Comparison of ENCODE assay signal across 8 cellular contexts in genomic region chr3:15332405-15333098, GRCh38. TPM values are rescaled to one million over a fixed set of nuclear protein-coding genes. Genes with fewer than 3 reads are reported as not detected.
DNase-seq lines count a peak whose midpoint lies in the region; ATAC-seq and TF ChIP-seq lines count a peak whose summit lies in the region.

Gene SH3BP5 (minus strand): TSS chr3:15332586. CDS start chr3:15332408, 178 bp downstream.

- TF ChIP-seq CTCF in fibroblast of villous mesenchyme (IDR thresholded peaks at IDR 0.05; ENCODE audit: insufficient read depth, low read depth, low read length), result peak; percentile 61
- peak; percentile 38 for TF ChIP-seq CTCF in nephron progenitor cell (IDR thresholded peaks at IDR 0.05)

- peak within 1 kb of the TSS; percentile 85 for H3K4me3 ChIP-seq in CD4-positive, CD25-positive, alpha-beta regulatory T cell (ENCODE audit: low read depth, low read length)
- H3K4me3 ChIP-seq in fibroblast of villous mesenchyme (ENCODE audit: low read depth, low read length) (peak within 1 kb of the TSS; percentile 83), subcutaneous abdominal adipose tissue (ENCODE audit: low read depth in 1 of 5, low read length in 5 of 5) (peak within 1 kb of the TSS; percentile 82 to 99 (median 97))

- H3K9me3 Mint-ChIP-seq in CD4-positive, CD25-positive, alpha-beta regulatory T cell, result no peaks in the 10 kb centered on the region
- no peaks in the 10 kb centered on the region for H3K9me3 Mint-ChIP-seq in nephron progenitor cell

- peak within 1 kb of the TSS; percentile 81 to 96 (median 88) for H3K9ac ChIP-seq in subcutaneous abdominal adipose tissue (ENCODE audit: low read length in 5 of 5)

- H3K27ac Mint-ChIP-seq in CD4-positive, CD25-positive, alpha-beta regulatory T cell, result peak within 1 kb of the TSS; percentile 85 to 93 (median 91)
- H3K27ac Mint-ChIP-seq in nephron progenitor cell, result peak within 1 kb of the TSS; percentile 47

- peaks cover 18% of the 10 kb centered on the region for H3K36me3 ChIP-seq in CD4-positive, CD25-positive, alpha-beta regulatory T cell (ENCODE audit: control insufficient read depth, insufficient read depth, low read length)
- H3K36me3 ChIP-seq in subcutaneous abdominal adipose tissue (ENCODE audit: control insufficient read depth in 5 of 5, insufficient read depth in 5 of 5, low read length in 5 of 5), result peaks cover 2 to 13% (median 8%) of the 10 kb centered on the region in 5 donors

- no peaks in the 10 kb centered on the region for H3K27me3 ChIP-seq in CD4-positive, CD25-positive, alpha-beta regulatory T cell (ENCODE audit: control insufficient read depth, insufficient read depth, low read length)
- no peaks in the 10 kb centered on the region for H3K27me3 ChIP-seq in subcutaneous abdominal adipose tissue (ENCODE audit: control insufficient read depth in 5 of 5, insufficient read depth in 4 of 5, low read length in 5 of 5)

- peak within 1 kb of the TSS; percentile 67 for H3K27ac ChIP-seq in CD4-positive, CD25-positive, alpha-beta regulatory T cell (ENCODE audit: insufficient read depth, low read length, poor library complexity, severe bottlenecking)
- H3K27ac ChIP-seq in subcutaneous abdominal adipose tissue (ENCODE audit: low read depth, low read length), result peak within 1 kb of the TSS; percentile 88

- H3K4me3 Mint-ChIP-seq in CD4-positive, CD25-positive, alpha-beta regulatory T cell, result peak within 1 kb of the TSS; percentile 93 to 98 (median 96)
- peak within 1 kb of the TSS; percentile 95 for H3K4me3 Mint-ChIP-seq in nephron progenitor cell

- H3K4me1 ChIP-seq in CD4-positive, CD25-positive, alpha-beta regulatory T cell (ENCODE audit: control insufficient read depth, insufficient read depth, low read length, poor library complexity, severe bottlenecking), result peaks cover 45% of the 10 kb centered on the region
- H3K4me1 ChIP-seq in subcutaneous abdominal adipose tissue (ENCODE audit: control insufficient read depth in 5 of 5, insufficient read depth in 5 of 5, low read length in 5 of 5), result peaks cover 21 to 52% (median 46%) of the 10 kb centered on the region in 5 donors

- H3K9me3 ChIP-seq in CD4-positive, CD25-positive, alpha-beta regulatory T cell (ENCODE audit: control insufficient read depth in 2 of 2, low read length in 2 of 2), result no peaks in the 10 kb centered on the region
- no peaks in the 10 kb centered on the region for H3K9me3 ChIP-seq in subcutaneous abdominal adipose tissue (ENCODE audit: control insufficient read depth in 5 of 5, low read length in 5 of 5)

- TF ChIP-seq POLR2A in Raji (IDR thresholded peaks at IDR 0.05; ENCODE audit: insufficient read depth, low read depth, low read length), result peak; percentile 60

- H3K27me3 Mint-ChIP-seq in CD4-positive, CD25-positive, alpha-beta regulatory T cell, result peaks cover 5% of the 10 kb centered on the region
- H3K27me3 Mint-ChIP-seq in nephron progenitor cell (ENCODE audit: low read depth, poor library complexity), result peaks cover 33% of the 10 kb centered on the region

- peak; percentile 62 to 81 (median 74) for DNase-seq in CD4-positive, CD25-positive, alpha-beta regulatory T cell
- DNase-seq in activated gamma-delta T cell (lab: John Stamatoyannopoulos, UW), result peak; percentile 50
- peak; percentile 55 for DNase-seq in fibroblast of villous mesenchyme (ENCODE audit: low read depth)
- DNase-seq in nephron progenitor cell, result peak; percentile 85

- H3K4me1 Mint-ChIP-seq in CD4-positive, CD25-positive, alpha-beta regulatory T cell, result peaks cover 18 to 56% (median 41%) of the 10 kb centered on the region in 4 donors
- peaks cover 48% of the 10 kb centered on the region for H3K4me1 Mint-ChIP-seq in nephron progenitor cell

- H3K36me3 Mint-ChIP-seq in CD4-positive, CD25-positive, alpha-beta regulatory T cell, result peaks cover 12% of the 10 kb centered on the region
- peaks cover 3% of the 10 kb centered on the region for H3K36me3 Mint-ChIP-seq in nephron progenitor cell (ENCODE audit: low read depth)

- peak; percentile 89 to 90 for ATAC-seq in CD4-positive, CD25-positive, alpha-beta regulatory T cell (ENCODE audit: low read depth in 2 of 2)
- peak; percentile 74 for ATAC-seq in GM19372 (IDR thresholded peaks at IDR 0.05; ENCODE audit: low read depth, unreplicated experiment)
- ATAC-seq in HG03521 (IDR thresholded peaks at IDR 0.05; ENCODE audit: unreplicated experiment), result peak; percentile 85

RNA-seq across cellular contexts. Expression of gene SH3BP5, which starts in this region (rescaled TPM):
- total RNA-seq in CD4-positive, CD25-positive, alpha-beta regulatory T cell, result 68.6 TPM
- 10 to 100 TPM; 24.7 to 40.1 (median 31.6) TPM for polyA plus RNA-seq in CD4-positive, CD25-positive, alpha-beta regulatory T cell
- total RNA-seq in fibroblast of villous mesenchyme, result 9.1 and 10.3 TPM in 2 replicates

Comparison
In these comparisons a context has a peak if more than half of its experiments do, and no peak if none do; other contexts are left out.
1. Peak in every context shown above with its lines: DNase-seq, ATAC-seq, H3K4me3 ChIP-seq and H3K27ac ChIP-seq.